In the genomic region with DNA sequence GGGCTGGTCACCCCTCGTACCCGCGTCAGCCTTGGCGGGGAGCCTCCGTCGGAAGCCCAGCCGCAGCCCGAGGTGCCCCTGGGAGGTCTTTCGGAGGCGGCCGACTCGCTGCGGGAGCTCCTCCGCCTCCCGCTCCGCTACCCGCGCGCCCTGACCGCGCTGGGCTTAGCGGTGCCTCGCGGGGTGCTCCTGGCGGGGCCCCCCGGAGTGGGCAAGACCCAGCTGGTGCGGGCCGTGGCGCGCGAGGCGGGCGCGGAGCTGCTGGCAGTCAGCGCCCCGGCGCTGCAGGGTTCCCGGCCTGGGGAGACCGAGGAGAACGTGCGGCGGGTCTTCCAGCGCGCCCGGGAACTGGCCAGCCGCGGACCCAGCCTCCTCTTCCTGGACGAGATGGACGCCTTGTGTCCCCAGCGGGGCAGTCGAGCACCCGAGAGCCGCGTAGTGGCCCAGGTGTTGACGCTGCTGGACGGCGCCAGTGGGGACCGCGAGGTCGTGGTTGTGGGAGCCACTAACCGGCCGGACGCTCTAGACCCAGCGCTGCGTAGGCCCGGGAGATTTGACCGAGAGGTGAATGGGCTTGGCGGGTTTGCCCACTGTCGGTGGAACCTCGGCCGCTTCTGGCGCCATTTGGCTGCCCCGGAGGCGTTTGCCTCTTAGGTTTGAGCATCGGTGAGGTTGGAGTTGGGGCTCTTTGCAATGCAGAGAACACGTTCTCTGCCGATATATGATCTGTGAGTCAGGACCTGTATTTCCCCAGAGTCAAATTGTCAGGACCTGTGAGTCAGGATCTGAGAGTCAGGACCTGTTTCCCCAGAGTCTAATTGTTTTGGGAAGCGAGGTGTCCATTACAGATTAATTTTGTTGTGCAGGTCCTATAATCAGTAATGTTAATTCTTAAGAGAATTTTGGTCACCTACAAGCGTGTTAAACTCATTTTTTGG, we compare ENCODE assay signal across 8 cellular contexts. TPM values are rescaled to one million over a fixed set of nuclear protein-coding genes. Genes with fewer than 3 reads are reported as not detected.
DNase-seq lines count a peak whose midpoint lies in the region; ATAC-seq lines count a peak whose summit lies in the region.

No MANE protein-coding gene starts in this region.

- DNase-seq in NCI-H2171 (lab: John Stamatoyannopoulos, UW) = peak; percentile 2
- no peak for DNase-seq in NCI-H2171 treated with DMSO at 0.1 percent for 48 hours (lab: John Stamatoyannopoulos, UW)
- peak; percentile 72 for DNase-seq in NCI-H69 (lab: John Stamatoyannopoulos, UW)
- DNase-seq in activated gamma-delta T cell treated with Interleukin-2 at 50 U/mL for 16 hours = peak; percentile 5
- peak; percentile 75 for DNase-seq in Right ventricle myocardium inferior (ENCODE audit: missing footprints)
- DNase-seq in posterior cingulate gyrus = peak in 7 of 10 donors; percentile 11 to 86 (median 16)
- no peak for DNase-seq in dedifferentiated amniotic fluid mesenchymal stem cell (ENCODE audit: extremely low spot score)

- intact Hi-C loops in Right ventricle myocardium inferior (cut with DNase I) (loop anchor here (1.0 to 5.0 kb wide), 4 partner anchors 24 to 236 kb away; partner anchors contain the start of gene GATM), posterior cingulate gyrus (cut with DNase I) (loop anchor here (5.0 kb wide), 2 partner anchors 184 to 201 kb away; partner anchors contain the start of gene BLOC1S6)

- ATAC-seq in HG02840 (IDR thresholded peaks at IDR 0.05; ENCODE audit: low FRiP score, unreplicated experiment) (peak; percentile 14), Right ventricle myocardium inferior (peak; percentile 12)

RNA-seq across cellular contexts. Expression of gene GATM, which starts 24.9 kb away (rescaled TPM):
- total RNA-seq in Right ventricle myocardium inferior = 42.0 TPM

Comparison
In these comparisons a context has a peak if more than half of its experiments do, and no peak if none do; other contexts are left out.
1. DNase-seq: peak in NCI-H2171 (single experiment), NCI-H69 (single experiment), activated gamma-delta T cell treated with Interleukin-2 at 50 U/mL for 16 hours (single experiment), Right ventricle myocardium inferior (single experiment) and posterior cingulate gyrus (7 of 10); none in NCI-H2171 treated with DMSO at 0.1 percent for 48 hours (single experiment) and dedifferentiated amniotic fluid mesenchymal stem cell (single experiment).